In genomic region chr2:127012868-127013267, GRCh38 we compare ENCODE assay signal across 27 cellular contexts.
DNase-seq lines count a peak whose midpoint lies in the region; ATAC-seq, FAIRE-seq and TF ChIP-seq lines count a peak whose summit lies in the region.
"Had no signal": no experiment of that assay in that cellular context is flagged by ENCODE, and none has a peak within 500 bp of the region (broad histone marks: within the 10 kb centered on the region; RNA-seq: fewer than 3 reads in every experiment).

No MANE protein-coding gene starts in this region.

- H2AFZ ChIP-seq in smooth muscle cell (ENCODE audit: low read depth), result no peak overlapping the region

- no peaks in the 10 kb centered on the region for H4K20me1 ChIP-seq in smooth muscle cell (ENCODE audit: low read depth)

- H3K27ac ChIP-seq in smooth muscle cell (ENCODE audit: low read depth), result no peak overlapping the region
- H3K27ac ChIP-seq: ascending aorta, gastroesophageal sphincter had no signal

- 83% methylated on average over 7 of the region's 7 CpGs for WGBS in smooth muscle cell (ENCODE audit: low lambda C conversion rate)

- no peak for TF ChIP-seq CTCF in bronchial epithelial cell (IDR thresholded peaks at IDR 0.05; ENCODE audit: insufficient read depth, low read length, severe bottlenecking)
- no peak for TF ChIP-seq CTCF in fibroblast of the aortic adventitia (IDR thresholded peaks at IDR 0.05; ENCODE audit: insufficient read depth, low read length)
- TF ChIP-seq CTCF in smooth muscle cell (IDR thresholded peaks at IDR 0.05; ENCODE audit: borderline replicate concordance, insufficient read depth, poor library complexity, severe bottlenecking), result no peak

- no peaks in the 10 kb centered on the region for H3K27me3 ChIP-seq in bronchial epithelial cell (ENCODE audit: control insufficient read depth, insufficient read depth, low read length)
- H3K27me3 ChIP-seq in smooth muscle cell (ENCODE audit: low read depth), result no peaks in the 10 kb centered on the region
- H3K27me3 ChIP-seq: ascending aorta, vagina had no signal

- H3K4me3 ChIP-seq in bronchial epithelial cell (ENCODE audit: low read depth, low read length), result no peak overlapping the region
- H3K4me3 ChIP-seq in fibroblast of the aortic adventitia (ENCODE audit: low read depth, low read length), result no peak overlapping the region
- no peak overlapping the region for H3K4me3 ChIP-seq in smooth muscle cell
- H3K4me3 ChIP-seq: ascending aorta, gastroesophageal sphincter, mucosa of descending colon, vagina had no signal

- H3K36me3 ChIP-seq in bronchial epithelial cell (ENCODE audit: control insufficient read depth, insufficient read depth, low read length) (no peaks in the 10 kb centered on the region), smooth muscle cell (ENCODE audit: low read depth) (no peaks in the 10 kb centered on the region)
- H3K36me3 ChIP-seq: ascending aorta, gastroesophageal sphincter, vagina had no signal

- H3K4me1 ChIP-seq in smooth muscle cell (ENCODE audit: low read depth), result no peaks in the 10 kb centered on the region
- H3K4me1 ChIP-seq: ascending aorta, gastroesophageal sphincter had no signal

- POLR2A ChIA-PET in HEK293T (lab: Yijun Ruan, JAX), result no interaction called here

- no peak overlapping the region for H3K9ac ChIP-seq in smooth muscle cell (ENCODE audit: low read depth)

- no peaks in the 10 kb centered on the region for H3F3A ChIP-seq in smooth muscle cell (ENCODE audit: low read depth)

- ATAC-seq in sciatic nerve, result peak; percentile 34
- ATAC-seq: activated T-helper 17 cell treated with anti-CD3 and anti-CD28 coated beads, Interleukin-2, amount 50 U/mL, for 72 hours; gastroesophageal sphincter; HCT116; mucosa of descending colon; stimulated activated memory B cell treated with anti-CD40 and anti-IgM and Interleukin-4, amounts not matched to agents 10 μg/mL and 1 μg/mL and 100 μg/mL, for 72 hours had no signal

- no peaks in the 10 kb centered on the region for H3K9me3 ChIP-seq in smooth muscle cell (replicated peaks; ENCODE audit: low read depth)
- H3K9me3 ChIP-seq: gastroesophageal sphincter, mucosa of descending colon, vagina had no signal

- intact Hi-C loops in sciatic nerve (cut with DNase I), result no loop called here

- no peak overlapping the region for H3K4me2 ChIP-seq in smooth muscle cell

- H3K79me2 ChIP-seq in smooth muscle cell (ENCODE audit: low read depth), result no peaks in the 10 kb centered on the region

- CTCF ChIA-PET in HEK293T (lab: Yijun Ruan, JAX), result no interaction called here

- FAIRE-seq in bronchial epithelial cell (lab: Jason Lieb, UNC), result no peak
- FAIRE-seq: GM19239 had no signal

- DNase-seq in GM03348 (ENCODE audit: low spot score), result peak; percentile 27
- peak; percentile 45 for DNase-seq in bronchial epithelial cell (ENCODE audit: low read depth)
- DNase-seq in fibroblast of the aortic adventitia (ENCODE audit: low read depth), result peak; percentile 29
- DNase-seq in sciatic nerve (ENCODE audit: low spot score), result no peak
- DNase-seq in NCI-H524 (lab: John Stamatoyannopoulos, UW), result no peak
- no peak for DNase-seq in HEK293T (ENCODE audit: extremely low spot score)
- no peak for DNase-seq in smooth muscle cell (lab: John Stamatoyannopoulos, UW; ENCODE audit: unreplicated experiment)
- DNase-seq in retina, result no peak
- DNase-seq: activated CD4-positive, alpha-beta memory T cell treated with anti-CD3 and anti-CD28 coated beads for 36 hours; activated CD8-positive, alpha-beta memory T cell treated with anti-CD3 and anti-CD28 coated beads, Interleukin-2, amount 50 U/mL, for 48 hours; activated naive CD8-positive, alpha-beta T cell treated with anti-CD3 and anti-CD28 coated beads for 36 hours; Calu3; hypothalamus; mucosa of descending colon; NCI-H1105 treated with DMSO at 0.1 percent for 48 hours; NCI-H2081; NCI-H226; Right ventricle myocardium superior; stimulated activated CD4-positive, alpha-beta T cell treated with anti-CD3 and anti-CD28 coated beads, Interleukin-2, amount 100 ng/mL, for 48 hours; SW 1271 had no signal

TF ChIP-seq in HEK293T, 16 proteins besides CTCF, POLR2A, EP300 and RAD21:
- no peak for TF ChIP-seq TARDBP (IDR thresholded peaks at IDR 0.05)
- no peak for TF ChIP-seq FOXM1 (IDR thresholded peaks at IDR 0.05; ENCODE audit: borderline replicate concordance)
- TF ChIP-seq SP1 (IDR thresholded peaks at IDR 0.05), result no peak
- TF ChIP-seq ARNT (IDR thresholded peaks at IDR 0.05), result no peak
- no peak for TF ChIP-seq BHLHE40 (IDR thresholded peaks at IDR 0.05; ENCODE audit: borderline replicate concordance)
- no peak for TF ChIP-seq FOXK2 (IDR thresholded peaks at IDR 0.05)
- TF ChIP-seq L3MBTL2 (conservative IDR thresholded peaks at IDR 0.05), result no peak
- no peak for TF ChIP-seq LEF1 (IDR thresholded peaks at IDR 0.05; ENCODE audit: borderline replicate concordance)
- no peak for TF ChIP-seq NFRKB (IDR thresholded peaks at IDR 0.05)
- TF ChIP-seq FOXA1 (IDR thresholded peaks at IDR 0.05), result no peak
- no peak for TF ChIP-seq ELF4 (IDR thresholded peaks at IDR 0.05)
- TF ChIP-seq, protein P1, sequence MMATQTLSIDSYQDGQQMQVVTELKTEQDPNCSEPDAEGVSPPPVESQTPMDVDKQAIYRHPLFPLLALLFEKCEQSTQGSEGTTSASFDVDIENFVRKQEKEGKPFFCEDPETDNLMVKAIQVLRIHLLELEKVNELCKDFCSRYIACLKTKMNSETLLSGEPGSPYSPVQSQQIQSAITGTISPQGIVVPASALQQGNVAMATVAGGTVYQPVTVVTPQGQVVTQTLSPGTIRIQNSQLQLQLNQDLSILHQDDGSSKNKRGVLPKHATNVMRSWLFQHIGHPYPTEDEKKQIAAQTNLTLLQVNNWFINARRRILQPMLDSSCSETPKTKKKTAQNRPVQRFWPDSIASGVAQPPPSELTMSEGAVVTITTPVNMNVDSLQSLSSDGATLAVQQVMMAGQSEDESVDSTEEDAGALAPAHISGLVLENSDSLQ (IDR thresholded peaks at IDR 0.05), result no peak
- TF ChIP-seq SUZ12 (IDR thresholded peaks at IDR 0.05), result no peak
- no peak for TF ChIP-seq ZNF384 (IDR thresholded peaks at IDR 0.05)

Comparison
In these comparisons a context has a peak if more than half of its experiments do, and no peak if none do; other contexts are left out.
1. DNase-seq: peak in GM03348 (single experiment), bronchial epithelial cell (single experiment) and fibroblast of the aortic adventitia (single experiment); none in sciatic nerve (single experiment), NCI-H524 (0 of 2), HEK293T (single experiment), smooth muscle cell (single experiment) and retina (single experiment).